ENCODE assay signal across 35 cellular contexts in the genomic region with DNA sequence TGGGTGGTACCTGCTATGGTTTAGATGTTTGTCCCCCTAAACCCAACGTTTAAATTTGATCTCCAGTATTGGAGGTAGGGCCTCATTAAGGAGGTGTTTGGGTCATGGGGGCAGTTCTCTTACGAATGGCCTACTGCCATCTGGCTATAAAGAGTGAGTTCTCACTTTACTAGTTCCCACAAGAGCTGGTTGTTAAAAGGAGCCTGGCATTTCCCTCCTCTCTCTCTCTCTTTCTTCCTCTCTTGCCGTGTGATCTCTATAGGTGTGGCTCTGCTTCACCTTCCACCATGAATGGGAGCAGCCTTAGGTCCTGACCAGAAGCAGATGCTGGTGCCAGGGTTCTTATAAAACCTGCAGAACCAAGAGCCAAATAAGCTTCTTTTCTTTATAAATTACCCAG.
"Had no signal": no experiment of that assay in that cellular context is flagged by ENCODE, and none has a peak within 500 bp of the region (broad histone marks: within the 10 kb centered on the region; RNA-seq: fewer than 3 reads in every experiment).

No MANE protein-coding gene starts in this region.

- H3K4me1 Mint-ChIP-seq: activated naive CD4-positive, alpha-beta T cell treated with anti-CD3 and anti-CD28 coated beads, Interleukin-2, amount 10 ng/mL, durations not matched to agents 7 days and 5 days; activated naive CD4-positive, alpha-beta T cell treated with anti-CD3 and anti-CD28 coated beads, Interleukin-2, amount 50 U/mL, for 24 hours; activated naive CD8-positive, alpha-beta T cell treated with anti-CD3 and anti-CD28 coated beads for 36 hours; activated naive CD8-positive, alpha-beta T cell treated with anti-CD3 and anti-CD28 coated beads, Interleukin-2, amount 10 ng/mL, durations not matched to agents 7 days and 5 days; activated naive CD8-positive, alpha-beta T cell treated with anti-CD3 and anti-CD28 coated beads, Interleukin-2, amount 50 U/mL, for 24 hours; activated T-helper 17 cell treated with anti-CD3 and anti-CD28 coated beads, Interleukin-2, amount 50 U/mL, for 72 hours; central memory CD8-positive, alpha-beta T cell had no signal

- DNase-seq: activated effector memory CD4-positive, alpha-beta T cell treated with anti-CD3 and anti-CD28 coated beads, Interleukin-2, amount 50 U/mL, for 16 hours; activated effector memory CD4-positive, alpha-beta T cell treated with Interleukin-2 at 50 U/mL for 16 hours; activated gamma-delta T cell; activated gamma-delta T cell treated with Interleukin-2 at 50 U/mL for 16 hours; activated naive CD4-positive, alpha-beta T cell; activated naive CD4-positive, alpha-beta T cell treated with anti-CD3 and anti-CD28 coated beads for 36 hours; activated naive CD4-positive, alpha-beta T cell treated with anti-CD3 and anti-CD28 coated beads, Interleukin-2, amount 10 ng/mL, durations not matched to agents 7 days and 5 days; activated naive CD4-positive, alpha-beta T cell treated with anti-CD3 and anti-CD28 coated beads, Interleukin-2, amount 50 U/mL, for 16 hours; activated naive CD4-positive, alpha-beta T cell treated with Interleukin-2 at 50 U/mL for 16 hours; activated naive CD8-positive, alpha-beta T cell treated with anti-CD3 and anti-CD28 coated beads for 36 hours; activated naive CD8-positive, alpha-beta T cell treated with anti-CD3 and anti-CD28 coated beads, Interleukin-2, amount 10 ng/mL, durations not matched to agents 7 days and 5 days; activated naive CD8-positive, alpha-beta T cell treated with anti-CD3 and anti-CD28 coated beads, Interleukin-2, amount 50 U/mL, for 24 hours; activated T-cell treated with anti-CD3 and anti-CD28 coated beads, Interleukin-2, amount 50 U/mL, for 1 hour; activated T-cell treated with anti-CD3 and anti-CD28 coated beads, Interleukin-2, amount 50 U/mL, for 24 hours; activated T-cell treated with anti-CD3 and anti-CD28 coated beads, Interleukin-2, amount 50 U/mL, for 4 hours; activated T-cell treated with anti-CD3 and anti-CD28 coated beads, Interleukin-2, amount 50 U/mL, for 48 hours; activated T-cell treated with anti-CD3 and anti-CD28 coated beads, Interleukin-2, amount 50 U/mL, for 72 hours; adrenal gland; amniotic stem cell; amygdala; anterior cingulate cortex; aorta; body of pancreas; brain microvascular endothelial cell; caudate nucleus; central memory CD4-positive, alpha-beta T cell; cerebellar nuclear complex had no signal

- H3K27ac Mint-ChIP-seq: activated naive CD4-positive, alpha-beta T cell treated with anti-CD3 and anti-CD28 coated beads for 36 hours; activated naive CD4-positive, alpha-beta T cell treated with anti-CD3 and anti-CD28 coated beads, Interleukin-2, amount 10 ng/mL, durations not matched to agents 7 days and 5 days; activated naive CD4-positive, alpha-beta T cell treated with anti-CD3 and anti-CD28 coated beads, Interleukin-2, amount 50 U/mL, for 24 hours; activated naive CD4-positive, alpha-beta T cell treated with anti-CD3 and anti-CD28 coated beads, Interleukin-2, amount 50 U/mL, for 72 hours; activated naive CD8-positive, alpha-beta T cell; activated naive CD8-positive, alpha-beta T cell treated with anti-CD3 and anti-CD28 coated beads for 36 hours; activated naive CD8-positive, alpha-beta T cell treated with anti-CD3 and anti-CD28 coated beads, Interleukin-2, amount 10 ng/mL, durations not matched to agents 7 days and 5 days; activated naive CD8-positive, alpha-beta T cell treated with anti-CD3 and anti-CD28 coated beads, Interleukin-2, amount 50 U/mL, for 24 hours; activated T-cell treated with anti-CD3 and anti-CD28 coated beads, Interleukin-2, amount 50 U/mL, for 24 hours; activated T-cell treated with anti-CD3 and anti-CD28 coated beads, Interleukin-2, amount 50 U/mL, for 72 hours; activated T-helper 1 cell treated with anti-CD3 and anti-CD28 coated beads, Interleukin-12 subunit alpha, Interleukin-12 subunit beta, Interleukin-2, Interleukin-4 antibody, amounts not matched to agents 30 ng/mL and 10 ng/mL and 1 ng/mL, durations not matched to agents 14 hours and 24 hours and 36 hours; activated T-helper 17 cell treated with anti-CD3 and anti-CD28 coated beads, Interleukin-2, amount 50 U/mL, for 72 hours; activated T-helper 2 cell treated with anti-CD3 and anti-CD28 coated beads, Interferon-gamma antibody, Interleukin-2, Interleukin-4, amounts not matched to agents 10 μg/mL and 5 μg/mL and 100 μg/mL, durations not matched to agents 14 hours and 24 hours and 36 hours; brain had no signal

- H3K27me3 Mint-ChIP-seq: activated naive CD4-positive, alpha-beta T cell treated with anti-CD3 and anti-CD28 coated beads, Interleukin-2, amount 10 ng/mL, durations not matched to agents 7 days and 5 days; activated naive CD4-positive, alpha-beta T cell treated with anti-CD3 and anti-CD28 coated beads, Interleukin-2, amount 50 U/mL, for 24 hours; activated naive CD8-positive, alpha-beta T cell; activated naive CD8-positive, alpha-beta T cell treated with anti-CD3 and anti-CD28 coated beads for 36 hours; activated naive CD8-positive, alpha-beta T cell treated with anti-CD3 and anti-CD28 coated beads, Interleukin-2, amount 10 ng/mL, durations not matched to agents 7 days and 5 days; activated naive CD8-positive, alpha-beta T cell treated with anti-CD3 and anti-CD28 coated beads, Interleukin-2, amount 50 U/mL, for 24 hours; activated T-cell treated with anti-CD3 and anti-CD28 coated beads, Interleukin-2, amount 50 U/mL, for 24 hours; activated T-helper 17 cell treated with anti-CD3 and anti-CD28 coated beads, Interleukin-2, amount 50 U/mL, for 72 hours; brain; central memory CD8-positive, alpha-beta T cell had no signal

- H3K4me3 Mint-ChIP-seq: activated naive CD4-positive, alpha-beta T cell treated with anti-CD3 and anti-CD28 coated beads for 36 hours; activated naive CD4-positive, alpha-beta T cell treated with anti-CD3 and anti-CD28 coated beads, Interleukin-2, amount 10 ng/mL, durations not matched to agents 7 days and 5 days; activated naive CD4-positive, alpha-beta T cell treated with anti-CD3 and anti-CD28 coated beads, Interleukin-2, amount 50 U/mL, for 24 hours; activated naive CD8-positive, alpha-beta T cell; activated naive CD8-positive, alpha-beta T cell treated with anti-CD3 and anti-CD28 coated beads for 36 hours; activated naive CD8-positive, alpha-beta T cell treated with anti-CD3 and anti-CD28 coated beads, Interleukin-2, amount 10 ng/mL, durations not matched to agents 7 days and 5 days; activated naive CD8-positive, alpha-beta T cell treated with anti-CD3 and anti-CD28 coated beads, Interleukin-2, amount 50 U/mL, for 24 hours; activated T-cell treated with anti-CD3 and anti-CD28 coated beads, Interleukin-2, amount 50 U/mL, for 24 hours; activated T-cell treated with anti-CD3 and anti-CD28 coated beads, Interleukin-2, amount 50 U/mL, for 4 hours; activated T-cell treated with anti-CD3 and anti-CD28 coated beads, Interleukin-2, amount 50 U/mL, for 72 hours; activated T-helper 1 cell treated with anti-CD3 and anti-CD28 coated beads, Interleukin-12 subunit alpha, Interleukin-12 subunit beta, Interleukin-2, Interleukin-4 antibody, amounts not matched to agents 30 ng/mL and 10 ng/mL and 1 ng/mL, durations not matched to agents 14 hours and 24 hours and 36 hours; activated T-helper 17 cell treated with anti-CD3 and anti-CD28 coated beads, Interleukin-2, amount 50 U/mL, for 72 hours; brain; central memory CD8-positive, alpha-beta T cell had no signal

- H3K36me3 Mint-ChIP-seq: activated naive CD4-positive, alpha-beta T cell treated with anti-CD3 and anti-CD28 coated beads, Interleukin-2, amount 10 ng/mL, durations not matched to agents 7 days and 5 days; activated naive CD4-positive, alpha-beta T cell treated with anti-CD3 and anti-CD28 coated beads, Interleukin-2, amount 50 U/mL, for 24 hours; activated naive CD4-positive, alpha-beta T cell treated with anti-CD3 and anti-CD28 coated beads, Interleukin-2, amount 50 U/mL, for 72 hours; activated naive CD8-positive, alpha-beta T cell; activated naive CD8-positive, alpha-beta T cell treated with anti-CD3 and anti-CD28 coated beads for 36 hours; activated naive CD8-positive, alpha-beta T cell treated with anti-CD3 and anti-CD28 coated beads, Interleukin-2, amount 10 ng/mL, durations not matched to agents 7 days and 5 days; brain had no signal
